ENCODE assay signal across 9 cellular contexts in the genomic region with DNA sequence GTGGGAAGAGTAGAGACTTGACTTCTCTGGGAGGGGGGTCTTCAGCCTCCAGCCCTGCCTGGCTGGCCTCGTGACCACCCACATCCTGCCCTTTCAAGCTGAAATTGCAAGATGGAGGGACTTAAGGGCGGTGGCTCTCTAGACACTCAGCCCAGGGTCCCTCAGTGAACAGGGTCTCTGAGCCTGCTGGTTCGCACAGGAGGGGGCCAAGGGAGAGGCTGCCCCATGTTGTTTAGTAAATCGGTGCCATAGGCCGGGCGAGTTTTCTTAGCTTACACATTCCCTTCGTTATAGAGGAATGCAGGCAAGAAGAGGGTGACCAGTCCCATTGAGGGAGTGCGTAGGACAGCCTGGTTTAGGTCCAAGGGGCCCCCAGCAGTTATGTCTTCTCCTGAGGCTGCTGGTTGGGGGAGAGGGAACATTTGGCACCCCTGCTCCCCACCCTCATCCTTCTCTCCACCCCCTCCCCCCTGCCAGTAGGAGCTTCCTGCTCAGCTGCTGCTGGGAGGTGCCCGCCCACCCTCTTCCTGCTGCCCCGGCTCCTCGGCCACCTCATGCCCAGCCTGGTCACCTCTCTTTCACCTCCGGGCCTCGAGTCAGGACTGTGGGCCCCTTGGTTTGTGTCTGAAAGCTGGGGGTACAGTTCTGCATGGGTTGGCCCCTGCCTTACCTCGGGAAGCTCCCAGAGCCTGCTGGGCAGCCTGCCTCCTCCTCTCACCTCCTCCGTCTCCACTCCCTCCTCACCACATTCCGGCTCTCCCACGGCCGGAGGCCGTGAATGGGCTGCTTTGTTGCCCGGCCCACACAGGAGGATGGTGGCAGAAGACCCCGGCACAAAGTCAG. TPM values are rescaled to one million over a fixed set of nuclear protein-coding genes. Genes with fewer than 3 reads are reported as not detected.
A peak's percentile ranks its signal among the peaks of the same experiment; 100 is the strongest.
DNase-seq lines count a peak whose midpoint lies in the region; ATAC-seq, FAIRE-seq and TF ChIP-seq lines count a peak whose summit lies in the region.
"Had no signal": no experiment of that assay in that cellular context is flagged by ENCODE, and none has a peak within 500 bp of the region (broad histone marks: within the 10 kb centered on the region; RNA-seq: fewer than 3 reads in every experiment).

No MANE protein-coding gene starts in this region.

- FAIRE-seq in keratinocyte (lab: Jason Lieb, UNC), result no peak

- DNase-seq in activated CD8-positive, alpha-beta memory T cell treated with anti-CD3 and anti-CD28 coated beads, Interleukin-2, amount 10 ng/mL, durations not matched to agents 7 days and 5 days, result no peak
- DNase-seq in activated CD8-positive, alpha-beta memory T cell treated with anti-CD3 and anti-CD28 coated beads, Interleukin-2, amount 50 U/mL, for 4 hours, result no peak
- DNase-seq in astrocyte of the cerebellum (ENCODE audit: low read depth) (no peak), keratinocyte (ENCODE audit: low read depth, low spot score) (no peak), tibial nerve (ENCODE audit: low spot score in 2 of 2) (no peak), DMS153 treated with DMSO at 0.1 percent for 48 hours (lab: John Stamatoyannopoulos, UW; ENCODE audit: unreplicated experiment) (no peak), WERI-Rb-1 (no peak)
- DNase-seq: stimulated activated CD4-positive, alpha-beta T cell treated with anti-CD3 and anti-CD28 coated beads, Interleukin-15, amount 100 ng/mL, for 24 hours had no signal

- no peaks in the 10 kb centered on the region for H3K9me3 Mint-ChIP-seq in activated CD8-positive, alpha-beta memory T cell treated with anti-CD3 and anti-CD28 coated beads, Interleukin-2, amount 10 ng/mL, durations not matched to agents 7 days and 5 days (ENCODE audit: low read depth)

- H4K20me1 ChIP-seq in keratinocyte (ENCODE audit: control insufficient read depth, extremely low read depth, insufficient read depth, low read length), result peaks cover 2% of the 10 kb centered on the region

- H3K9me3 ChIP-seq in keratinocyte (ENCODE audit: control insufficient read depth, low read depth, low read length) (no peaks in the 10 kb centered on the region), tibial nerve (no peaks in the 10 kb centered on the region), WERI-Rb-1 (ENCODE audit: severe bottlenecking) (no peaks in the 10 kb centered on the region)

- H3K27me3 ChIP-seq in keratinocyte (ENCODE audit: control insufficient read depth, extremely low read depth, insufficient read depth, low read length) (no peaks in the 10 kb centered on the region), tibial nerve (no peaks in the 10 kb centered on the region), WERI-Rb-1 (ENCODE audit: insufficient read depth, low read depth, severe bottlenecking) (no peaks in the 10 kb centered on the region)

- H3K27ac ChIP-seq in keratinocyte (ENCODE audit: control insufficient read depth, insufficient read depth, low read length) (peak overlapping the region; percentile 8), tibial nerve (peak overlapping the region; percentile 78 to 99 (median 96)), WERI-Rb-1 (no peak overlapping the region)

- TF ChIP-seq CTCF in astrocyte of the cerebellum (IDR thresholded peaks at IDR 0.05; ENCODE audit: low read depth, low read length, missing control alignments), result no peak
- no peak for TF ChIP-seq CTCF in keratinocyte (optimal IDR thresholded peaks at IDR 0.05 in 1 of 3, IDR thresholded peaks at IDR 0.05 in 1 of 3, conservative IDR thresholded peaks at IDR 0.05 in 1 of 3; ENCODE audit: extremely low read depth in 1 of 3, insufficient read depth in 2 of 3, low read length in 3 of 3)
- TF ChIP-seq CTCF in tibial nerve (IDR thresholded peaks at IDR 0.05), result no peak
- no peak for TF ChIP-seq CTCF in WERI-Rb-1 (IDR thresholded peaks at IDR 0.05; ENCODE audit: low read depth, low read length)

- H3K4me1 ChIP-seq in keratinocyte (ENCODE audit: control insufficient read depth, extremely low read depth, insufficient read depth, low read length) (peaks cover 46% of the 10 kb centered on the region), tibial nerve (peaks cover 0 to 85% (median 72%) of the 10 kb centered on the region in 4 donors)

- WGBS in tibial nerve, 2 donors, result 16 to 25% methylated on average over 19 to 21 of the region's 21 CpGs

- dilution Hi-C loops in keratinocyte (cut with MboI; ENCODE audit: extremely low pct_ligation_motif_present, low sequenced_read_pairs), result no loop called here

- H3K4me3 ChIP-seq in astrocyte of the cerebellum (ENCODE audit: low read depth, low read length) (peak overlapping the region; percentile 5), keratinocyte (ENCODE audit: control insufficient read depth in 2 of 3, extremely low read depth in 1 of 3, insufficient read depth in 2 of 3, low read depth in 1 of 3, low read length in 3 of 3) (peak overlapping the region; percentile 5 to 44 (median 27)), tibial nerve (peak overlapping the region in 2 of 4 donors; percentile 15 to 84), WERI-Rb-1 (ENCODE audit: low read depth, low read length) (no peak overlapping the region)

- TF ChIP-seq POLR2A in tibial nerve (IDR thresholded peaks at IDR 0.05), result no peak

- peaks cover 43% of the 10 kb centered on the region for H3K4me1 Mint-ChIP-seq in activated CD8-positive, alpha-beta memory T cell treated with anti-CD3 and anti-CD28 coated beads, Interleukin-2, amount 10 ng/mL, durations not matched to agents 7 days and 5 days

- H3K79me2 ChIP-seq in keratinocyte (ENCODE audit: control insufficient read depth, insufficient read depth, low read length), result peaks cover 54% of the 10 kb centered on the region

- H3K27ac Mint-ChIP-seq in activated CD8-positive, alpha-beta memory T cell treated with anti-CD3 and anti-CD28 coated beads, Interleukin-2, amount 10 ng/mL, durations not matched to agents 7 days and 5 days, result peak overlapping the region; percentile 5

- peak in 1 of 2 donors; percentile 71 for TF ChIP-seq EP300 in tibial nerve (IDR thresholded peaks at IDR 0.05)

- peaks cover 3% of the 10 kb centered on the region for H3K9me1 ChIP-seq in keratinocyte (ENCODE audit: control insufficient read depth, extremely low read depth, insufficient read depth, low read length)

- H3K36me3 ChIP-seq in keratinocyte (ENCODE audit: control insufficient read depth in 2 of 2, extremely low read depth in 1 of 2, insufficient read depth in 2 of 2, low read length in 2 of 2) (peaks cover 23 to 28% of the 10 kb centered on the region in 2 experiments), tibial nerve (peaks cover 0 to 43% (median 12%) of the 10 kb centered on the region in 3 donors), WERI-Rb-1 (peaks cover 19% of the 10 kb centered on the region)

- in situ Hi-C loops in astrocyte of the cerebellum (cut with HindIII; ENCODE audit: low sequenced_read_pairs), result no loop called here

- peak overlapping the region; percentile 50 for H3K9ac ChIP-seq in keratinocyte (ENCODE audit: control insufficient read depth, extremely low read depth, insufficient read depth, low read length)

- H3K27me3 Mint-ChIP-seq in activated CD8-positive, alpha-beta memory T cell treated with anti-CD3 and anti-CD28 coated beads, Interleukin-2, amount 10 ng/mL, durations not matched to agents 7 days and 5 days, result no peaks in the 10 kb centered on the region

- H3K36me3 Mint-ChIP-seq in activated CD8-positive, alpha-beta memory T cell treated with anti-CD3 and anti-CD28 coated beads, Interleukin-2, amount 10 ng/mL, durations not matched to agents 7 days and 5 days, result peaks cover 7% of the 10 kb centered on the region

- CTCF ChIA-PET in activated CD8-positive, alpha-beta memory T cell treated with anti-CD3 and anti-CD28 coated beads, Interleukin-2, amount 10 ng/mL, durations not matched to agents 7 days and 5 days (lab: Charles Lee), result interaction anchor here (0.9 to 4.0 kb wide), 3 partner anchors 19 to 119 kb away, joined by 3 to 24 read pairs (median 3); no protein-coding TSS in a partner anchor

- peak overlapping the region; percentile 62 for H3K4me2 ChIP-seq in keratinocyte (ENCODE audit: control insufficient read depth, extremely low read depth, insufficient read depth, low read depth, low read length)

- no peak overlapping the region for H2AFZ ChIP-seq in keratinocyte (ENCODE audit: control insufficient read depth, low read length)

- no peak overlapping the region for H3K4me3 Mint-ChIP-seq in activated CD8-positive, alpha-beta memory T cell treated with anti-CD3 and anti-CD28 coated beads, Interleukin-2, amount 10 ng/mL, durations not matched to agents 7 days and 5 days

- no peak for ATAC-seq in activated CD8-positive, alpha-beta memory T cell treated with anti-CD3 and anti-CD28 coated beads, Interleukin-2, amount 10 ng/mL, durations not matched to agents 7 days and 5 days
- no peak for ATAC-seq in GM21528 (IDR thresholded peaks at IDR 0.05; ENCODE audit: low FRiP score, unreplicated experiment)

RNA-seq across cellular contexts. Expression of gene FRMD8, which starts 3.9 kb away (rescaled TPM):
- 10 to 100 TPM; 52.0 to 56.7 TPM for total RNA-seq in activated CD8-positive, alpha-beta memory T cell treated with anti-CD3 and anti-CD28 coated beads, Interleukin-2, amount 10 ng/mL, durations not matched to agents 7 days and 5 days
- polyA plus RNA-seq in keratinocyte, result 24.1 to 47.3 TPM (median 25.0 TPM) in 3 replicates
- polyA plus RNA-seq in keratinocyte (2011; ENCODE audit: low read depth), result 8.5 TPM
- 20.8 and 29.3 TPM in 2 replicates for polyA plus RNA-seq in keratinocyte (2011; cell fraction: cytosol; rRNA removed)
- 58.8 and 74.9 TPM in 2 replicates for polyA plus RNA-seq in keratinocyte (2011; cell fraction: nucleus; rRNA removed)
- polyA plus RNA-seq in keratinocyte (2012; ENCODE audit: low replicate concordance), result 20.8 and 30.9 TPM in 2 replicates
- 28.2 to 54.5 TPM (median 34.5 TPM) in 3 replicates for polyA minus RNA-seq in keratinocyte
- 64.1 TPM for polyA minus RNA-seq in keratinocyte (2011; cell fraction: cytosol; rRNA and poly(A)+ RNA removed)
- polyA minus RNA-seq in keratinocyte (2011; cell fraction: nucleus; rRNA and poly(A)+ RNA removed), result 56.0 and 58.9 TPM in 2 replicates
- 100 to 1,000 TPM in 3 of 4 donors, 10 to 100 TPM in 1; 96.5 to 226 (median 128) TPM for total RNA-seq in tibial nerve

RNA-seq across cellular contexts. Expression of gene SLC25A45, which starts 7.9 kb away (rescaled TPM):
- total RNA-seq in activated CD8-positive, alpha-beta memory T cell treated with anti-CD3 and anti-CD28 coated beads, Interleukin-2, amount 10 ng/mL, durations not matched to agents 7 days and 5 days, result 10 to 100 TPM; 19.4 to 25.1 TPM
- polyA plus RNA-seq in keratinocyte, result 0.20 to 0.46 TPM (median 0.25 TPM) in 3 replicates
- polyA plus RNA-seq in keratinocyte (2011; ENCODE audit: low read depth), result 0.25 TPM
- 0.10 and 0.12 TPM in 2 replicates for polyA plus RNA-seq in keratinocyte (2011; cell fraction: cytosol; rRNA removed)
- polyA plus RNA-seq in keratinocyte (2011; cell fraction: nucleus; rRNA removed), result 1.1 and 1.2 TPM in 2 replicates
- 0.50 and 0.66 TPM in 2 replicates for polyA plus RNA-seq in keratinocyte (2012; ENCODE audit: low replicate concordance)
- polyA minus RNA-seq in keratinocyte, result 0.30 to 0.93 TPM (median 0.59 TPM) in 3 replicates
- not detected for polyA minus RNA-seq in keratinocyte (2011; cell fraction: cytosol; rRNA and poly(A)+ RNA removed)
- polyA minus RNA-seq in keratinocyte (2011; cell fraction: nucleus; rRNA and poly(A)+ RNA removed), result 0.95 and 1.4 TPM in 2 replicates
- 10 to 100 TPM in 2 of 4 donors, 1 to 10 TPM in 2; 1.8 to 22.5 (median 8.5) TPM for total RNA-seq in tibial nerve

RNA-seq across cellular contexts. Expression of gene NEAT1, which starts 32.3 kb away (rescaled TPM):
- 100 to 1,000 TPM; 525 to 618 TPM for total RNA-seq in activated CD8-positive, alpha-beta memory T cell treated with anti-CD3 and anti-CD28 coated beads, Interleukin-2, amount 10 ng/mL, durations not matched to agents 7 days and 5 days
- polyA plus RNA-seq in keratinocyte, result 66.5 to 270 TPM (median 171 TPM) in 3 replicates
- polyA plus RNA-seq in keratinocyte (2011; ENCODE audit: low read depth), result 1,124 TPM
- 5.3 and 11.3 TPM in 2 replicates for polyA plus RNA-seq in keratinocyte (2011; cell fraction: cytosol; rRNA removed)
- 1,267 and 1,668 TPM in 2 replicates for polyA plus RNA-seq in keratinocyte (2011; cell fraction: nucleus; rRNA removed)
- polyA plus RNA-seq in keratinocyte (2012; ENCODE audit: low replicate concordance), result 218 and 908 TPM in 2 replicates
- 73.3 to 442 TPM (median 228 TPM) in 3 replicates for polyA minus RNA-seq in keratinocyte
- 8.4 TPM for polyA minus RNA-seq in keratinocyte (2011; cell fraction: cytosol; rRNA and poly(A)+ RNA removed)
- polyA minus RNA-seq in keratinocyte (2011; cell fraction: nucleus; rRNA and poly(A)+ RNA removed), result 402 and 1,225 TPM in 2 replicates
- total RNA-seq in tibial nerve, result 100 to 1,000 TPM; 427 to 571 (median 461) TPM

RNA-seq across cellular contexts. Expression of gene TIGD3, which starts 35.8 kb away (rescaled TPM):
- 1 to 10 TPM; 1.1 TPM for total RNA-seq in activated CD8-positive, alpha-beta memory T cell treated with anti-CD3 and anti-CD28 coated beads, Interleukin-2, amount 10 ng/mL, durations not matched to agents 7 days and 5 days
- polyA plus RNA-seq in keratinocyte, result 0.04 to 0.05 TPM in 2 of 3 replicates, not detected in the other
- 0.56 TPM for polyA plus RNA-seq in keratinocyte (2011; ENCODE audit: low read depth)
- 0.05 TPM in 1 of 2 replicates, not detected in the other for polyA plus RNA-seq in keratinocyte (2011; cell fraction: cytosol; rRNA removed)
- polyA plus RNA-seq in keratinocyte (2011; cell fraction: nucleus; rRNA removed), result 0.23 and 0.32 TPM in 2 replicates
- polyA plus RNA-seq in keratinocyte (2012; ENCODE audit: low replicate concordance), result 0.05 and 0.23 TPM in 2 replicates
- polyA minus RNA-seq in keratinocyte, result not detected in 3 replicates
- polyA minus RNA-seq in keratinocyte (2011; cell fraction: cytosol; rRNA and poly(A)+ RNA removed), result not detected
- not detected in 2 replicates for polyA minus RNA-seq in keratinocyte (2011; cell fraction: nucleus; rRNA and poly(A)+ RNA removed)
- under 1 TPM in 2 of 4 donors, not detected in 2; 0.30 to 0.59 TPM for total RNA-seq in tibial nerve

RNA-seq across cellular contexts. Expression of gene DPF2, which starts 56.7 kb away (rescaled TPM):
- 10 to 100 TPM; 81.4 to 87.2 TPM for total RNA-seq in activated CD8-positive, alpha-beta memory T cell treated with anti-CD3 and anti-CD28 coated beads, Interleukin-2, amount 10 ng/mL, durations not matched to agents 7 days and 5 days
- 14.5 to 43.9 TPM (median 16.8 TPM) in 3 replicates for polyA plus RNA-seq in keratinocyte
- 15.6 TPM for polyA plus RNA-seq in keratinocyte (2011; ENCODE audit: low read depth)
- polyA plus RNA-seq in keratinocyte (2011; cell fraction: cytosol; rRNA removed), result 25.9 and 28.3 TPM in 2 replicates
- 62.6 and 66.3 TPM in 2 replicates for polyA plus RNA-seq in keratinocyte (2011; cell fraction: nucleus; rRNA removed)
- polyA plus RNA-seq in keratinocyte (2012; ENCODE audit: low replicate concordance), result 26.6 and 28.8 TPM in 2 replicates
- 23.0 to 75.8 TPM (median 23.5 TPM) in 3 replicates for polyA minus RNA-seq in keratinocyte
- polyA minus RNA-seq in keratinocyte (2011; cell fraction: cytosol; rRNA and poly(A)+ RNA removed), result 19.8 TPM
- polyA minus RNA-seq in keratinocyte (2011; cell fraction: nucleus; rRNA and poly(A)+ RNA removed), result 15.9 and 26.8 TPM in 2 replicates
- total RNA-seq in tibial nerve, result 10 to 100 TPM; 44.7 to 47.6 (median 46.2) TPM
